ENCODE assay signal across 1 cellular context in the genomic region with DNA sequence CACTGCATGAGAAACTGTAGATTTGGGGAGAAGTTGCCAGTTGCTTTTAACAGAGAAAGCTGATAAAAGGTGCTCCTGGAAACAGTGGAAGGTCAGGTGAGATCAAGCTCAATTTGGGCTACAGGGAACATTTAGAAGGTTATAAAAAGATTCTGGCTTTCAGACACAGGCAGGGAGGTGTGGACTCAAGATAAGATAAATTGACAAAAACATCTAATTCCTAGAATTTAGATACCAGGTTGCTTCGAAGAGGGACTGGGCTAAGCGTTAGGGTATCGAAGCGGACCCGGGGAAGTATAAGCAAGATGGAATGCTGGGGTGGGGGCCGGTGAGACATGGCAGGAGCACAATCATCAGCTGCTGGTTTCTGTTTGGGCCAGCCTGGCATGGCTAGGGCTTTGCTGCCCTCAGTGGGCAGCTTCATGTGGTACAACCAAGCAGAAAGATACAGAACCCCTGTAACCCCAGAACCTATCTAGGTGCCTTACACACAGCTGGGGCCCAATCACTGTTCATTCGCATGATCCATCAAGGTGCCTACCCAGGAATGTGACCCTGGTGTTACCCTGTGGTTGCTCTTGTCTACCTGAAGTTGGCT.
TF ChIP-seq lines count a peak whose summit lies in the region.

No MANE protein-coding gene starts in this region.

TF ChIP-seq in A549, 52 proteins besides CTCF, POLR2A, EP300 and RAD21:
- TF ChIP-seq MAFK (IDR thresholded peaks at IDR 0.05; ENCODE audit: partially characterized antibody) (no peak), SMC3 (IDR thresholded peaks at IDR 0.05) (0 out of 3 replicates have a peak, but pooled peaks have one; percentile 14)
